26 cellular contexts compared by ENCODE assay signal in genomic region chr1:219058891-219059820, GRCh38.
A peak's percentile ranks its signal among the peaks of the same experiment; 100 is the strongest.
DNase-seq lines count a peak whose midpoint lies in the region; ATAC-seq lines count a peak whose summit lies in the region.
"Had no signal": no experiment of that assay in that cellular context is flagged by ENCODE, and none has a peak within 500 bp of the region (broad histone marks: within the 10 kb centered on the region; RNA-seq: fewer than 3 reads in every experiment).

No MANE protein-coding gene starts in this region.

- DNase-seq in activated CD4-positive, CD25-positive, alpha-beta regulatory T cell treated with anti-CD3 and anti-CD28 coated beads, Interleukin-2, amount 50 U/mL, for 72 hours = no peak
- peak; percentile 47 for DNase-seq in OCI-M1 (lab: John Stamatoyannopoulos, UW)
- peak; percentile 33 for DNase-seq in fibroblast of peridontal ligament (ENCODE audit: extremely low read depth)
- no peak for DNase-seq in 8988T
- DNase-seq: activated CD4-positive, alpha-beta memory T cell treated with anti-CD3 and anti-CD28 coated beads, Interleukin-2, amount 10 ng/mL, durations not matched to agents 7 days and 5 days; activated naive CD4-positive, alpha-beta T cell; anterior cingulate cortex; DMS79 treated with DMSO at 0.1 percent for 48 hours; GF-D8; H7; Kasumi-1; lower lobe of right lung; naive thymus-derived CD4-positive, alpha-beta T cell; NCI-H1436 treated with DMSO at 0.1 percent for 48 hours; NCI-H2081 treated with DMSO at 0.1 percent for 48 hours; NCI-H345; nucleus accumbens; stimulated activated CD4-positive, alpha-beta T cell treated with anti-CD3 and anti-CD28 coated beads, Interleukin-4, amount 100 ng/mL, for 24 hours; upper lobe of left lung had no signal

- ATAC-seq in activated CD4-positive, CD25-positive, alpha-beta regulatory T cell treated with anti-CD3 and anti-CD28 coated beads, Interleukin-2, amount 50 U/mL, for 24 hours = peak; percentile 51 to 53
- peak; percentile 49 for ATAC-seq in GM18867 (IDR thresholded peaks at IDR 0.05; ENCODE audit: unreplicated experiment)
- ATAC-seq in GM19467 (IDR thresholded peaks at IDR 0.05; ENCODE audit: unreplicated experiment) = no peak
- no peak for ATAC-seq in HG02840 (IDR thresholded peaks at IDR 0.05; ENCODE audit: low FRiP score, unreplicated experiment)
- ATAC-seq: gastroesophageal sphincter; lower lobe of right lung; naive thymus-derived CD4-positive, alpha-beta T cell; Right ventricle myocardium inferior; sciatic nerve had no signal

Comparison
In these comparisons a context has a peak if more than half of its experiments do, and no peak if none do; other contexts are left out.
1. ATAC-seq: peak in activated CD4-positive, CD25-positive, alpha-beta regulatory T cell treated with anti-CD3 and anti-CD28 coated beads, Interleukin-2, amount 50 U/mL, for 24 hours (2 of 2) and GM18867 (single experiment); none in GM19467 (single experiment) and HG02840 (single experiment).
2. DNase-seq: peak in OCI-M1 (single experiment) and fibroblast of peridontal ligament (single experiment); none in activated CD4-positive, CD25-positive, alpha-beta regulatory T cell treated with anti-CD3 and anti-CD28 coated beads, Interleukin-2, amount 50 U/mL, for 72 hours (single experiment) and 8988T (single experiment).